Comparison of ENCODE assay signal across 21 cellular contexts in the genomic region with DNA sequence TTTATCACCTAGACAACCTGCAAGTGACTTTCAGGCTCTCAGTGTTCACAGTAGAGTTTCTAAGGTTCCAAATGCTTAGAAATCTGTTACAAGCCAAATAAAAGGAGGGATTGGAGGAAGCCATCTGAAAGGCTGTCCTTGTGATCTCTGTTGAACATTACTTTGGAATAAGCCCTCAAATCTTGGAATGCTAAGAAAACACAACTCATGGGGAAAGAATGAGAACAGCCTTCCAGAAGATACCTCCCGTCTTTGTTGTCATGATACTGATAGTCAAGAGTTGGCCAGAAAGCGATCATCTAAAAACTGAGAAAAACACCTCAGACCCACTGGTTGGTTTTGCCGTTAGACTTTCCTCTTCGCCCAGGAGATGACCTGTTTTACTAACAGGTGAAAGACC. TPM values are rescaled to one million over a fixed set of nuclear protein-coding genes. Genes with fewer than 3 reads are reported as not detected.
DNase-seq lines count a peak whose midpoint lies in the region; ATAC-seq, FAIRE-seq and TF ChIP-seq lines count a peak whose summit lies in the region.
"Had no signal": no experiment of that assay in that cellular context is flagged by ENCODE, and none has a peak within 500 bp of the region (broad histone marks: within the 10 kb centered on the region; RNA-seq: fewer than 3 reads in every experiment).

No MANE protein-coding gene starts in this region.

- intact Hi-C loops in uterus (cut with DNase I; ENCODE audit: low total_unique reads) = no loop called here

- H3K27ac ChIP-seq in uterus = no peak overlapping the region
- H3K27ac ChIP-seq: SJSA1 had no signal

- no peak for ATAC-seq in HG02610 (IDR thresholded peaks at IDR 0.05; ENCODE audit: unreplicated experiment)

- no peaks in the 10 kb centered on the region for H3K9me3 ChIP-seq in uterus
- H3K9me3 ChIP-seq: BE2C, SJSA1 had no signal

- H3K36me3 ChIP-seq in uterus = no peaks in the 10 kb centered on the region

- no peaks in the 10 kb centered on the region for H3K4me1 ChIP-seq in uterus
- H3K4me1 ChIP-seq: BE2C, SJSA1 had no signal

- no peak for FAIRE-seq in urothelium cell line (lab: Jason Lieb, UNC)
- FAIRE-seq: GM19239 had no signal

- DNase-seq in AG08396 (ENCODE audit: low spot score) = peak; percentile 24
- DNase-seq in GM03348 (ENCODE audit: low spot score) = peak; percentile 11
- peak; percentile 15 for DNase-seq in amniotic epithelial cell (ENCODE audit: low read depth)
- peak; percentile 3 for DNase-seq in fibroblast of villous mesenchyme (ENCODE audit: low read depth)
- DNase-seq in uterus = no peak
- no peak for DNase-seq in UCSD-AML1 (lab: John Stamatoyannopoulos, UW; ENCODE audit: unreplicated experiment)
- no peak for DNase-seq in urothelium cell line (ENCODE audit: low spot score)
- DNase-seq: BE2C; CD4-positive, alpha-beta memory T cell; DMS79 treated with DMSO at 0.1 percent for 48 hours; GDM1; H9; NCI-H1048; NCI-H1436 treated with DMSO at 0.1 percent for 48 hours; NCI-H2029 treated with DMSO at 0.1 percent for 48 hours; NCI-H748 treated with DMSO at 0.1 percent for 48 hours had no signal

- no peak overlapping the region for H3K4me3 ChIP-seq in fibroblast of villous mesenchyme (ENCODE audit: low read depth, low read length)
- H3K4me3 ChIP-seq in uterus = no peak overlapping the region
- H3K4me3 ChIP-seq: SJSA1 had no signal

- no peak for TF ChIP-seq CTCF in fibroblast of villous mesenchyme (IDR thresholded peaks at IDR 0.05; ENCODE audit: insufficient read depth, low read depth, low read length)
- no peak for TF ChIP-seq CTCF in uterus (IDR thresholded peaks at IDR 0.05)

- H3K27me3 ChIP-seq in uterus = no peaks in the 10 kb centered on the region
- H3K27me3 ChIP-seq: BE2C, SJSA1 had no signal

- TF ChIP-seq POLR2A in uterus (IDR thresholded peaks at IDR 0.05) = no peak

RNA-seq across cellular contexts. Expression of a gene that starts 44.4 kb away (rescaled TPM):
- total RNA-seq in fibroblast of villous mesenchyme (not detected in 2 replicates), uterus (under 1 TPM in 1 of 4 donors, not detected in 3; 0.14 TPM)
- total RNA-seq: MCF 10A, NCI-H460 had no signal

Comparison
In these comparisons a context has a peak if more than half of its experiments do, and no peak if none do; other contexts are left out.
1. DNase-seq: peak in AG08396 (single experiment), GM03348 (single experiment), amniotic epithelial cell (single experiment) and fibroblast of villous mesenchyme (single experiment); none in uterus (0 of 2), UCSD-AML1 (single experiment) and urothelium cell line (single experiment).